Comparison of ENCODE assay signal across 19 cellular contexts in the genomic region with DNA sequence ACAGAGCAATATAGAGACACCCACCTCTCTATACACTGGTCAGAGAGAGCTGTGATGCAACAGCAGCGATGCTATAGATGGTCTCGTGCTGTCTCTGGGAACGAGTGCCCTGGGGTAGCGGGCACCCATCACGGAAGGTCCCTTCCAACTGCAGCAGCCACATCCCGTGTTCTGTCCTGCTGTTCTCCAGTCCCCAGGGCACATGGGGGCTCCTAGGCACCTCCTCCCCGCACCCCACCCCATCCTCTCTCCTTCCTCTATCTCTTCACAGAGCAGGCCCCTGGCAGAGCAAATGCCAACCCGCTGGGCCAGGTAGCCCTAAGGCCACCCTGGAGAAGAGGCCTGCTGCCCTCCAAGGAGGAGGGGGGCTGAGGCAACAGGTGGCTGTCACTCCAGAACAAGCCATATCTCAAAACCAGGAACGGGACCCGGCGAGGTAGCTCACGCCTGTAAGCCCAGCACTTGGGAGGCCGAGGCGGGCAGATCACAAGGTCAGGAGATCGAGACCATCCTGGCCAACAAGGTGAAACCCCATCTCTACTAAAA. TPM values are rescaled to one million over a fixed set of nuclear protein-coding genes. Genes with fewer than 3 reads are reported as not detected.
A peak's percentile ranks its signal among the peaks of the same experiment; 100 is the strongest.
DNase-seq lines count a peak whose midpoint lies in the region; ATAC-seq, FAIRE-seq and TF ChIP-seq lines count a peak whose summit lies in the region.
"Had no signal": no experiment of that assay in that cellular context is flagged by ENCODE, and none has a peak within 500 bp of the region (broad histone marks: within the 10 kb centered on the region; RNA-seq: fewer than 3 reads in every experiment).

No MANE protein-coding gene starts in this region.

- peak overlapping the region; percentile 57 for H4K91ac ChIP-seq in H1 (replicated peaks; ENCODE audit: insufficient read length, low read length)

- H3K23ac ChIP-seq in H1 (ENCODE audit: insufficient read length), result no peak overlapping the region

- no peak overlapping the region for H3K56ac ChIP-seq in H1 (replicated peaks; ENCODE audit: insufficient read length, low read depth, low read length)

- H3K27ac ChIP-seq in RWPE1 (peak overlapping the region; percentile 19), H1 (ENCODE audit: low read depth, low read length) (no peak overlapping the region)
- H3K27ac ChIP-seq: 22Rv1, GM23248 had no signal

- no peak overlapping the region for H2BK5ac ChIP-seq in H1 (ENCODE audit: low read depth, low read length)

- CTCF ChIA-PET in RWPE1 (lab: Yijun Ruan, JAX) (interaction anchor here (1.5 kb wide), 1 partner anchor 64 kb away, joined by 3 read pairs; no protein-coding TSS in a partner anchor), H1 (lab: Charles Lee; ENCODE audit: partially characterized antibody) (interaction anchor here (0.6 to 7.8 kb wide), 7 partner anchors 9 to 121 kb away, joined by 3 to 38 read pairs (median 12); no protein-coding TSS in a partner anchor)

- intact Hi-C loops in Right ventricle myocardium inferior (cut with DNase I), result loop anchor here (1.0 to 10.0 kb wide), 2 partner anchors 61 to 114 kb away; no protein-coding TSS in a partner anchor
- intact Hi-C loops in cardiac septum (cut with DNase I), result no loop called here

- H3K9me3 ChIP-seq in H1 (ENCODE audit: insufficient read depth in 2 of 2, low read depth in 1 of 2, low read length in 1 of 2), result no peaks in the 10 kb centered on the region

- DNase-seq in Right ventricle myocardium inferior (ENCODE audit: missing footprints), result peak; percentile 50
- DNase-seq in cardiac septum (ENCODE audit: low spot score), result no peak
- no peak for DNase-seq in RWPE1 (ENCODE audit: low spot score)
- DNase-seq in H1 (ENCODE audit: low read depth in 1 of 2, low spot score in 2 of 2), result no peak
- DNase-seq in NCI-H1105 (lab: John Stamatoyannopoulos, UW), result no peak
- no peak for DNase-seq in activated T-cell treated with anti-CD3 and anti-CD28 coated beads, Interleukin-2, amount 50 U/mL, for 48 hours
- no peak for DNase-seq in GM12892 (ENCODE audit: insufficient read length)
- DNase-seq: Calu3; CD4-positive, CD25-positive, alpha-beta regulatory T cell; DMS 273 treated with DMSO at 0.1 percent for 48 hours; EL; GM23248; H9 had no signal

- no peaks in the 10 kb centered on the region for H3K79me1 ChIP-seq in H1 (ENCODE audit: low read depth, low read length)

- H2BK15ac ChIP-seq in H1 (ENCODE audit: low read length), result no peak overlapping the region

- H3K4me2 ChIP-seq in H1 (ENCODE audit: insufficient read depth in 1 of 2, low read depth in 2 of 2, low read length in 2 of 2), result no peak overlapping the region

- no peak for TF ChIP-seq EP300 in H1 (IDR thresholded peaks at IDR 0.05; ENCODE audit: borderline replicate concordance in 1 of 2, low read depth in 2 of 2, low read length in 2 of 2)

- no peak overlapping the region for H2BK120ac ChIP-seq in H1 (replicated peaks; ENCODE audit: low read depth, low read length)

- H2BK20ac ChIP-seq in H1 (ENCODE audit: low read length), result no peak overlapping the region

- TF ChIP-seq CTCF in RWPE1 (conservative IDR thresholded peaks at IDR 0.05; ENCODE audit: low read depth) (no peak), H1 (IDR thresholded peaks at IDR 0.05; ENCODE audit: control extremely low read depth in 1 of 3, insufficient read depth in 1 of 3, low read depth in 1 of 3, low read length in 3 of 3) (no peak)

- no peak overlapping the region for H3K4ac ChIP-seq in H1 (replicated peaks; ENCODE audit: insufficient read length, low read depth, low read length)

- no peak overlapping the region for H3K14ac ChIP-seq in H1 (ENCODE audit: insufficient read length)

- H3K9ac ChIP-seq in H1 (replicated peaks in 1 of 4; ENCODE audit: extremely low read depth in 1 of 4, low read depth in 3 of 4, low read length in 3 of 4), result no peak overlapping the region
- H3K9ac ChIP-seq: GM23248 had no signal

- H4K5ac ChIP-seq in H1 (ENCODE audit: insufficient read length, low read depth, low read length), result no peak overlapping the region

- 0 out of 2 replicates have a peak overlapping the region, but pooled peaks have one; percentile 17 for H2BK12ac ChIP-seq in H1 (ENCODE audit: low read depth, low read length)

- H2AK5ac ChIP-seq in H1 (ENCODE audit: low read depth, low read length), result no peak overlapping the region

- H3K79me2 ChIP-seq in H1 (ENCODE audit: control insufficient read depth in 1 of 2, insufficient read depth in 2 of 2, low read length in 2 of 2), result no peaks in the 10 kb centered on the region

- peaks cover under 1 to 25% (median 19%) of the 10 kb centered on the region in 4 experiments for H3K4me1 ChIP-seq in H1 (replicated peaks in 1 of 4; ENCODE audit: control insufficient read depth in 3 of 4, insufficient read depth in 4 of 4, low read length in 3 of 4)

- POLR2A ChIA-PET in RWPE1 (lab: Yijun Ruan, JAX; ENCODE audit: low non-redundant PET), result no interaction called here
- POLR2A ChIA-PET in H1 (lab: Charles Lee; ENCODE audit: partially characterized antibody), result interaction anchor here (0.7 to 0.9 kb wide), 2 partner anchors 9 to 46 kb away, joined by 3 to 4 read pairs; no protein-coding TSS in a partner anchor

- no peaks in the 10 kb centered on the region for H3K36me3 ChIP-seq in H1 (ENCODE audit: control insufficient read depth in 2 of 4, insufficient read depth in 4 of 4, low read length in 3 of 4)

- TF ChIP-seq POLR2A in H1 (IDR thresholded peaks at IDR 0.05; ENCODE audit: control extremely low read depth in 1 of 2, low read depth in 2 of 2, low read length in 2 of 2) (no peak), GM12892 (IDR thresholded peaks at IDR 0.05; ENCODE audit: low read depth, low read length) (no peak)

- H3K23me2 ChIP-seq in H1 (ENCODE audit: low read depth, low read length), result no peaks in the 10 kb centered on the region

- H4K20me1 ChIP-seq in H1 (replicated peaks in 1 of 2; ENCODE audit: control insufficient read depth in 1 of 2, insufficient read depth in 2 of 2, low read length in 2 of 2), result no peaks in the 10 kb centered on the region

- ATAC-seq in Right ventricle myocardium inferior, result no peak
- no peak for ATAC-seq in GM19467 (IDR thresholded peaks at IDR 0.05; ENCODE audit: unreplicated experiment)

- no peak overlapping the region for H4K8ac ChIP-seq in H1 (ENCODE audit: extremely low read depth, insufficient read depth, low read length)

- H3K4me3 ChIP-seq in H1 (ENCODE audit: extremely low read depth in 1 of 4, insufficient read depth in 2 of 4, low read depth in 3 of 4, low read length in 4 of 4), result no peak overlapping the region
- H3K4me3 ChIP-seq: GM23248 had no signal

- no peak overlapping the region for H3K18ac ChIP-seq in H1 (ENCODE audit: extremely low read depth, low read length)

- no peak overlapping the region for H2AFZ ChIP-seq in H1 (ENCODE audit: low read length)
- H2AFZ ChIP-seq: GM23248 had no signal

- TF ChIP-seq RAD21 in H1 (IDR thresholded peaks at IDR 0.05 in 1 of 2, conservative IDR thresholded peaks at IDR 0.05 in 1 of 2; ENCODE audit: low read depth in 2 of 2, low read length in 2 of 2), result no peak

- WGBS in H1 (ENCODE audit: extremely low coverage in 1 of 2, insufficient coverage in 1 of 2, insufficient read length in 1 of 2, insufficient replicate concordance in 2 of 2, low coverage in 1 of 2, low lambda C conversion rate in 2 of 2, missing lambda C conversion rate in 1 of 2), 2 experiments, result 93% methylated on average over 15 of the region's 15 CpGs; no CpG with 5 or more reads in 1 of the 2 experiments

- FAIRE-seq in H1 (lab: Jason Lieb, UNC) (no peak), GM12892 (lab: Jason Lieb, UNC) (no peak)
- FAIRE-seq: G401.6 had no signal

- H3K27me3 ChIP-seq in H1 (replicated peaks in 1 of 4; ENCODE audit: control insufficient read depth in 3 of 4, extremely low read depth in 1 of 4, insufficient read depth in 3 of 4, low read length in 3 of 4), result no peaks in the 10 kb centered on the region; a peak in 1 of 7 replicates

TF ChIP-seq in H1, 55 proteins besides CTCF, POLR2A, EP300 and RAD21:
- TF ChIP-seq RXRA (IDR thresholded peaks at IDR 0.05; ENCODE audit: insufficient read depth, low read depth, low read length), result no peak
- no peak for TF ChIP-seq SP4 (IDR thresholded peaks at IDR 0.05; ENCODE audit: low read length)
- TF ChIP-seq GABPA (IDR thresholded peaks at IDR 0.05; ENCODE audit: borderline replicate concordance, insufficient read depth, low read length), result no peak
- TF ChIP-seq KDM5A (IDR thresholded peaks at IDR 0.05; ENCODE audit: low read length), result no peak
- TF ChIP-seq HDAC6 (IDR thresholded peaks at IDR 0.05; ENCODE audit: low read depth, low read length), result no peak
- TF ChIP-seq EGR1 (IDR thresholded peaks at IDR 0.05; ENCODE audit: borderline replicate concordance, low read depth, low read length), result no peak
- no peak for TF ChIP-seq SIN3A (conservative IDR thresholded peaks at IDR 0.05 in 1 of 2, IDR thresholded peaks at IDR 0.05 in 1 of 2; ENCODE audit: low read depth in 1 of 2, low read length in 2 of 2)
- TF ChIP-seq SAP30 (IDR thresholded peaks at IDR 0.05; ENCODE audit: insufficient read depth, insufficient replicate concordance, low read length), result no peak

RNA-seq across cellular contexts. Expression of gene FIBCD1, which starts 8.2 kb away (rescaled TPM):
- total RNA-seq in Right ventricle myocardium inferior, result 0.57 TPM
- 0.54 TPM for total RNA-seq in cardiac septum
- total RNA-seq in H1 (2021; fragmentation: NEBNext Ultra II Directional; extraction: Animal tissue kit (Norgen Biotek cat#: 25700)), result 5.3 and 6.1 TPM in 2 replicates
- 8.8 and 13.2 TPM in 2 replicates for polyA plus RNA-seq in H1 (2011; rRNA removed)
- polyA plus RNA-seq in H1 (2011; cell fraction: cytosol; rRNA removed), result 5.6 TPM
- 11.0 TPM for polyA plus RNA-seq in H1 (2011; cell fraction: nucleus; rRNA removed)
- 3.9 to 10.9 TPM (median 7.8 TPM) in 4 replicates for polyA plus RNA-seq in H1 (2012, experiment 1 of 2)
- 5.2 TPM for polyA plus RNA-seq in H1 (2012, experiment 2 of 2)
- polyA plus RNA-seq in H1 (2013, experiment 1 of 2), result 11.6 TPM
- 10.8 TPM for polyA plus RNA-seq in H1 (2013, experiment 2 of 2)
- polyA minus RNA-seq in H1 (2011; rRNA and poly(A)+ RNA removed), result 0.66 and 1.2 TPM in 2 replicates
- polyA minus RNA-seq in H1 (2011; cell fraction: cytosol; rRNA and poly(A)+ RNA removed), result 2.1 TPM
- polyA minus RNA-seq in H1 (2011; cell fraction: nucleus; rRNA and poly(A)+ RNA removed), result 1.2 TPM
- not detected for polyA plus RNA-seq in GM12892 (2012; ENCODE audit: missing spikeins)
- total RNA-seq: CD4-positive, CD25-positive, alpha-beta regulatory T cell had no signal
- polyA plus RNA-seq: CD4-positive, CD25-positive, alpha-beta regulatory T cell had no signal

RNA-seq across cellular contexts. Expression of gene QRFP, which starts 34.3 kb away (rescaled TPM):
- total RNA-seq in Right ventricle myocardium inferior (not detected), cardiac septum (not detected)
- not detected in 2 replicates for total RNA-seq in H1 (2021; fragmentation: NEBNext Ultra II Directional; extraction: Animal tissue kit (Norgen Biotek cat#: 25700))
- not detected in 2 replicates for polyA plus RNA-seq in H1 (2011; rRNA removed)
- polyA plus RNA-seq in H1 (2011; cell fraction: cytosol; rRNA removed), result not detected
- not detected for polyA plus RNA-seq in H1 (2011; cell fraction: nucleus; rRNA removed)
- polyA plus RNA-seq in H1 (2012, experiment 1 of 2), result 0.11 to 0.28 TPM in 2 of 4 replicates, not detected in the others
- 0.73 TPM for polyA plus RNA-seq in H1 (2012, experiment 2 of 2)
- polyA plus RNA-seq in H1 (2013, experiment 1 of 2), result not detected
- polyA plus RNA-seq in H1 (2013, experiment 2 of 2), result not detected
- not detected in 2 replicates for polyA minus RNA-seq in H1 (2011; rRNA and poly(A)+ RNA removed)
- not detected for polyA minus RNA-seq in H1 (2011; cell fraction: cytosol; rRNA and poly(A)+ RNA removed)
- not detected for polyA minus RNA-seq in H1 (2011; cell fraction: nucleus; rRNA and poly(A)+ RNA removed)
- polyA plus RNA-seq in GM12892 (2012; ENCODE audit: missing spikeins), result 0.21 TPM
- total RNA-seq: A673; Calu3; CD4-positive, CD25-positive, alpha-beta regulatory T cell; GM23248; H9; HT1080 had no signal
- polyA plus RNA-seq: BJ; CD4-positive, CD25-positive, alpha-beta regulatory T cell had no signal
